22 cellular contexts compared by ENCODE assay signal in genomic region chr10:110220383-110220782, GRCh38. TPM values are rescaled to one million over a fixed set of nuclear protein-coding genes. Genes with fewer than 3 reads are reported as not detected.
A peak's percentile ranks its signal among the peaks of the same experiment; 100 is the strongest.
DNase-seq lines count a peak whose midpoint lies in the region; ATAC-seq lines count a peak whose summit lies in the region.
"Had no signal": no experiment of that assay in that cellular context is flagged by ENCODE, and none has a peak within 500 bp of the region (broad histone marks: within the 10 kb centered on the region; RNA-seq: fewer than 3 reads in every experiment).

No MANE protein-coding gene starts in this region.

- whole genome bisulfite sequencing in aorta, 2 donors: 33% methylated on average over 2 of the region's 2 CpGs

- DNase-seq in Right ventricle myocardium inferior (ENCODE audit: missing footprints) (no peak), cardiac septum (ENCODE audit: low spot score) (no peak), head of caudate nucleus (peak in 36 of 42 donors; percentile 35 to 77 (median 55)), nucleus accumbens (lab: John Stamatoyannopoulos, UW) (peak in 31 of 56 donors; percentile 17 to 69 (median 36)), aorta (peak in 1 of 2 donors; percentile 62), NCI-H1092 treated with DMSO at 0.1 percent for 48 hours (lab: John Stamatoyannopoulos, UW) (no peak)
- DNase-seq in activated CD4-positive, CD25-positive, alpha-beta regulatory T cell treated with anti-CD3 and anti-CD28 coated beads, Interleukin-2, amount 50 U/mL, for 72 hours: no peak
- DNase-seq: activated CD8-positive, alpha-beta memory T cell treated with anti-CD3 and anti-CD28 coated beads for 24 hours; amniotic stem cell; cortex of kidney; EL; glutamatergic neuron; islet precursor cell; KBM-7; mucosa of descending colon; NCI-H2171; NCI-H774; Peyer's patch; SW 1271; uterus had no signal

- peak; percentile 38 for ATAC-seq in Right ventricle myocardium inferior
- ATAC-seq in aorta (ENCODE audit: low FRiP score): peak; percentile 33
- no peak for ATAC-seq in GM19455 (IDR thresholded peaks at IDR 0.05; ENCODE audit: unreplicated experiment)
- ATAC-seq: mucosa of descending colon had no signal

- H3K36me3 ChIP-seq in aorta (ENCODE audit: control insufficient read depth in 1 of 2, insufficient read depth in 2 of 2, low read length in 1 of 2): no peaks in the 10 kb centered on the region
- H3K36me3 ChIP-seq: Peyer's patch, uterus had no signal

- no peaks in the 10 kb centered on the region for H3K9me3 ChIP-seq in aorta (ENCODE audit: control insufficient read depth, low read length)
- H3K9me3 ChIP-seq: mucosa of descending colon, Peyer's patch, uterus had no signal

- peaks cover 4 to 15% of the 10 kb centered on the region in 2 donors for H3K4me1 ChIP-seq in aorta (ENCODE audit: control insufficient read depth in 1 of 2, insufficient read depth in 2 of 2, low read length in 2 of 2)

- H3K27me3 ChIP-seq in aorta (ENCODE audit: control insufficient read depth in 1 of 2, insufficient read depth in 2 of 2, low read length in 1 of 2): no peaks in the 10 kb centered on the region
- H3K27me3 ChIP-seq: Peyer's patch, uterus had no signal

- H3K27ac ChIP-seq in aorta (ENCODE audit: low read depth in 1 of 2, low read length in 2 of 2): peak overlapping the region in 1 of 2 donors; percentile 64
- H3K27ac ChIP-seq: VCaP had no signal

- intact Hi-C loops in Right ventricle myocardium inferior (cut with DNase I) (no loop called here), cardiac septum (cut with DNase I) (loop anchor here (5.0 kb wide), 1 partner anchor 323 kb away; no protein-coding TSS in a partner anchor), head of caudate nucleus (cut with DNase I) (loop anchor here (10.0 kb wide), 1 partner anchor 336 kb away; no protein-coding TSS in a partner anchor), aorta (cut with DNase I) (loop anchor here (5.0 to 10.0 kb wide), 4 partner anchors 57 to 338 kb away; partner anchors contain the start of gene ADD3 (in 1 of the 2))

- no peak overlapping the region for H3K4me3 ChIP-seq in aorta (ENCODE audit: low read length in 2 of 2)
- H3K4me3 ChIP-seq: mucosa of descending colon, Peyer's patch, uterus had no signal

RNA-seq across cellular contexts. Expression of gene MXI1, which starts 13.0 kb away (rescaled TPM):
- total RNA-seq in Right ventricle myocardium inferior: 69.1 TPM
- total RNA-seq in cardiac septum: 59.2 TPM
- total RNA-seq in aorta: 100 to 1,000 TPM in 1 of 2 donors, 10 to 100 TPM in 1; 72.3 to 121 TPM
- polyA plus RNA-seq in aorta: 100 to 1,000 TPM in 1 of 2 donors, 10 to 100 TPM in 1; 79.9 to 101 TPM

Comparison
In these comparisons a context has a peak if more than half of its experiments do, and no peak if none do; other contexts are left out.
1. DNase-seq: peak in head of caudate nucleus (36 of 42) and nucleus accumbens (31 of 56); none in Right ventricle myocardium inferior (single experiment), cardiac septum (single experiment), activated CD4-positive, CD25-positive, alpha-beta regulatory T cell treated with anti-CD3 and anti-CD28 coated beads, Interleukin-2, amount 50 U/mL, for 72 hours (single experiment) and NCI-H1092 treated with DMSO at 0.1 percent for 48 hours (single experiment).